ENCODE assay signal across 9 cellular contexts in genomic region chr10:32379950-32380547, GRCh38. TPM values are rescaled to one million over a fixed set of nuclear protein-coding genes. Genes with fewer than 3 reads are reported as not detected.
DNase-seq lines count a peak whose midpoint lies in the region; ATAC-seq and TF ChIP-seq lines count a peak whose summit lies in the region.
"Had no signal": no experiment of that assay in that cellular context is flagged by ENCODE, and none has a peak within 500 bp of the region (broad histone marks: within the 10 kb centered on the region; RNA-seq: fewer than 3 reads in every experiment).

No MANE protein-coding gene starts in this region.

- peak overlapping the region; percentile 66 for H3K4me2 ChIP-seq in DND-41 (ENCODE audit: insufficient read depth, low read length)
- H3K4me2 ChIP-seq in Karpas-422 (ENCODE audit: low read depth, low read length, poor library complexity, severe bottlenecking): peak overlapping the region; percentile 99

- TF ChIP-seq CTCF in DND-41 (IDR thresholded peaks at IDR 0.05; ENCODE audit: borderline replicate concordance, extremely low read depth, low read length, poor library complexity, severe bottlenecking): no peak
- no peak for TF ChIP-seq CTCF in endothelial cell (IDR thresholded peaks at IDR 0.05; ENCODE audit: unreplicated experiment)
- TF ChIP-seq CTCF in prostate gland (IDR thresholded peaks at IDR 0.05): no peak
- no peak for TF ChIP-seq CTCF in CD14-positive monocyte (IDR thresholded peaks at IDR 0.05)

- intact Hi-C loops in prostate gland (cut with DNase I) (loop anchor here (2.0 to 10.0 kb wide), 2 partner anchors 67 to 325 kb away; partner anchors contain the start of genes CCDC7 and KIF5B), CD14-positive monocyte (cut with micrococcal nuclease) (loop anchor here in 1 of 2 donors (10.0 kb wide), 1 partner anchor 325 kb away; the partner anchor contains the start of gene KIF5B)
- intact Hi-C loops in activated T-helper 2 cell treated with anti-CD3 and anti-CD28 coated beads, Interferon-gamma antibody, Interleukin-2, Interleukin-4, amounts not matched to agents 10 μg/mL and 5 μg/mL and 100 μg/mL, durations not matched to agents 14 hours and 24 hours and 36 hours (cut with micrococcal nuclease): loop anchor here (2.0 to 5.0 kb wide), 4 partner anchors 32 to 762 kb away; partner anchors contain the start of genes ITGB1 and KIF5B

- H3K9ac ChIP-seq in DND-41 (ENCODE audit: low read depth, low read length) (peak overlapping the region; percentile 79), Karpas-422 (ENCODE audit: low read length) (peak overlapping the region; percentile 52)

- in situ Hi-C loops in G401 (cut with HindIII; ENCODE audit: low sequenced_read_pairs): no loop called here

- ATAC-seq in DND-41 (ENCODE audit: insufficient read depth, low read depth) (no peak), HG02840 (IDR thresholded peaks at IDR 0.05; ENCODE audit: low FRiP score, unreplicated experiment) (no peak)

- peak overlapping the region; percentile 61 for H2AFZ ChIP-seq in DND-41 (ENCODE audit: low read depth, low read length)
- peak overlapping the region; percentile 57; the same call in 1 of the 2 replicates for H2AFZ ChIP-seq in Karpas-422 (ENCODE audit: low read length)

- H3K4me3 Mint-ChIP-seq in endothelial cell (ENCODE audit: unreplicated experiment): no peak overlapping the region
- H3K4me3 Mint-ChIP-seq in activated T-helper 2 cell treated with anti-CD3 and anti-CD28 coated beads, Interferon-gamma antibody, Interleukin-2, Interleukin-4, amounts not matched to agents 10 μg/mL and 5 μg/mL and 100 μg/mL, durations not matched to agents 14 hours and 24 hours and 36 hours (ENCODE audit: low read depth): no peak overlapping the region
- no peak overlapping the region for H3K4me3 Mint-ChIP-seq in CD14-positive monocyte
- H3K4me3 Mint-ChIP-seq: T-cell had no signal

- H3K27me3 ChIP-seq in DND-41 (ENCODE audit: insufficient read depth, low read length, poor library complexity) (no peaks in the 10 kb centered on the region), Karpas-422 (ENCODE audit: low read length) (no peaks in the 10 kb centered on the region), prostate gland (replicated peaks; ENCODE audit: insufficient read depth) (no peaks in the 10 kb centered on the region)

- H3K36me3 ChIP-seq in DND-41 (ENCODE audit: insufficient read depth, low read length) (no peaks in the 10 kb centered on the region), Karpas-422 (ENCODE audit: insufficient read depth, low read length) (0 out of 2 replicates have a peak, but pooled peaks cover 5% of the 10 kb centered on the region), prostate gland (no peaks in the 10 kb centered on the region)

- H3K4me1 ChIP-seq in DND-41 (ENCODE audit: insufficient read depth, low read length) (peaks cover 28% of the 10 kb centered on the region), Karpas-422 (ENCODE audit: low read length) (peaks cover 32% of the 10 kb centered on the region), prostate gland (replicated peaks) (no peaks in the 10 kb centered on the region)

- peak overlapping the region; percentile 94 for H3K27ac ChIP-seq in DND-41 (ENCODE audit: low read length)
- peak overlapping the region; percentile 96 for H3K27ac ChIP-seq in Karpas-422 (ENCODE audit: low read length)
- peak overlapping the region; percentile 82 to 84 for H3K27ac ChIP-seq in prostate gland

- no peaks in the 10 kb centered on the region for H3K9me3 Mint-ChIP-seq in endothelial cell (ENCODE audit: unreplicated experiment)
- H3K9me3 Mint-ChIP-seq in activated T-helper 2 cell treated with anti-CD3 and anti-CD28 coated beads, Interferon-gamma antibody, Interleukin-2, Interleukin-4, amounts not matched to agents 10 μg/mL and 5 μg/mL and 100 μg/mL, durations not matched to agents 14 hours and 24 hours and 36 hours: no peaks in the 10 kb centered on the region
- peaks cover 0 to 3% (median 0%) of the 10 kb centered on the region in 7 donors for H3K9me3 Mint-ChIP-seq in CD14-positive monocyte
- H3K9me3 Mint-ChIP-seq: T-cell had no signal

- 53% methylated on average over 7 of the region's 7 CpGs for WGBS in prostate gland

- H3K27me3 Mint-ChIP-seq in endothelial cell (ENCODE audit: unreplicated experiment) (no peaks in the 10 kb centered on the region), CD14-positive monocyte (ENCODE audit: low read depth in 3 of 3) (peaks cover 0 to 1% (median 1%) of the 10 kb centered on the region in 3 donors)
- H3K27me3 Mint-ChIP-seq in activated T-helper 2 cell treated with anti-CD3 and anti-CD28 coated beads, Interferon-gamma antibody, Interleukin-2, Interleukin-4, amounts not matched to agents 10 μg/mL and 5 μg/mL and 100 μg/mL, durations not matched to agents 14 hours and 24 hours and 36 hours (ENCODE audit: low read depth): no peaks in the 10 kb centered on the region
- H3K27me3 Mint-ChIP-seq: T-cell had no signal

- H4K20me1 ChIP-seq in DND-41 (ENCODE audit: insufficient read depth, low read length) (no peaks in the 10 kb centered on the region), Karpas-422 (ENCODE audit: insufficient read depth, low read depth, low read length) (no peaks in the 10 kb centered on the region)

- H3K9me2 ChIP-seq in Karpas-422 (replicated peaks; ENCODE audit: insufficient read depth, low read length): no peaks in the 10 kb centered on the region

- no peak for DNase-seq in DND-41
- DNase-seq in Karpas-422: no peak
- DNase-seq in endothelial cell (ENCODE audit: low spot score): no peak
- no peak for DNase-seq in prostate gland (ENCODE audit: low spot score)
- no peak for DNase-seq in G401 (ENCODE audit: low spot score)
- no peak for DNase-seq in activated T-helper 2 cell treated with anti-CD3 and anti-CD28 coated beads, Interferon-gamma antibody, Interleukin-2, Interleukin-4, amounts not matched to agents 10 μg/mL and 5 μg/mL and 100 μg/mL, durations not matched to agents 14 hours and 24 hours and 36 hours (ENCODE audit: low spot score)
- DNase-seq in CD14-positive monocyte (ENCODE audit: low spot score): no peak

- H3K27ac Mint-ChIP-seq in endothelial cell (ENCODE audit: unreplicated experiment) (peak overlapping the region; percentile 0), CD14-positive monocyte (no peak overlapping the region)
- H3K27ac Mint-ChIP-seq in activated T-helper 2 cell treated with anti-CD3 and anti-CD28 coated beads, Interferon-gamma antibody, Interleukin-2, Interleukin-4, amounts not matched to agents 10 μg/mL and 5 μg/mL and 100 μg/mL, durations not matched to agents 14 hours and 24 hours and 36 hours: no peak overlapping the region
- H3K27ac Mint-ChIP-seq: T-cell had no signal

- no peaks in the 10 kb centered on the region for H3K9me3 ChIP-seq in DND-41 (ENCODE audit: insufficient read depth, low read length, severe bottlenecking)
- no peaks in the 10 kb centered on the region for H3K9me3 ChIP-seq in Karpas-422 (ENCODE audit: low read length)
- no peaks in the 10 kb centered on the region for H3K9me3 ChIP-seq in prostate gland

- H3K36me3 Mint-ChIP-seq in endothelial cell (ENCODE audit: low read depth, unreplicated experiment) (no peaks in the 10 kb centered on the region), CD14-positive monocyte (no peaks in the 10 kb centered on the region)
- no peaks in the 10 kb centered on the region for H3K36me3 Mint-ChIP-seq in activated T-helper 2 cell treated with anti-CD3 and anti-CD28 coated beads, Interferon-gamma antibody, Interleukin-2, Interleukin-4, amounts not matched to agents 10 μg/mL and 5 μg/mL and 100 μg/mL, durations not matched to agents 14 hours and 24 hours and 36 hours (ENCODE audit: low read depth)
- H3K36me3 Mint-ChIP-seq: T-cell had no signal

- no peak for TF ChIP-seq POLR2A in prostate gland (IDR thresholded peaks at IDR 0.05)

- H3K4me3 ChIP-seq in DND-41 (ENCODE audit: low read depth in 1 of 2, low read length in 2 of 2) (peak overlapping the region in 1 of 2 experiments; percentile 73; a peak in 1 of 4 replicates), Karpas-422 (ENCODE audit: low read length) (peak overlapping the region; percentile 81), prostate gland (no peak overlapping the region)

- peaks cover 2% of the 10 kb centered on the region for H3K4me1 Mint-ChIP-seq in endothelial cell (ENCODE audit: unreplicated experiment)
- H3K4me1 Mint-ChIP-seq in activated T-helper 2 cell treated with anti-CD3 and anti-CD28 coated beads, Interferon-gamma antibody, Interleukin-2, Interleukin-4, amounts not matched to agents 10 μg/mL and 5 μg/mL and 100 μg/mL, durations not matched to agents 14 hours and 24 hours and 36 hours (ENCODE audit: low read depth): peaks cover 14% of the 10 kb centered on the region
- peaks cover 6% of the 10 kb centered on the region for H3K4me1 Mint-ChIP-seq in CD14-positive monocyte

- peaks cover 39% of the 10 kb centered on the region for H3K79me2 ChIP-seq in DND-41 (ENCODE audit: insufficient read depth, low read length)
- H3K79me2 ChIP-seq in Karpas-422 (ENCODE audit: low read length): peaks cover 34% of the 10 kb centered on the region

RNA-seq across cellular contexts. Expression of gene EPC1, which starts 33.1 kb away (rescaled TPM):
- 35.6 and 56.9 TPM in 2 replicates for total RNA-seq in Karpas-422 (2014; rRNA removed; shearing (Covaris generic); ENCODE audit: low replicate concordance)
- 31.0 TPM for total RNA-seq in endothelial cell (ENCODE audit: unreplicated experiment)
- 10 to 100 TPM; 37.1 to 58.3 TPM for total RNA-seq in prostate gland
- 9.6 and 11.3 TPM in 2 replicates for total RNA-seq in G401 (2014; rRNA removed; shearing (Covaris generic))
- 35.3 and 35.4 TPM in 2 replicates for total RNA-seq in activated T-helper 2 cell treated with anti-CD3 and anti-CD28 coated beads, Interferon-gamma antibody, Interleukin-2, Interleukin-4, amounts not matched to agents 10 μg/mL and 5 μg/mL and 100 μg/mL, durations not matched to agents 14 hours and 24 hours and 36 hours
- polyA plus RNA-seq in CD14-positive monocyte: 10 to 100 TPM; 28.3 to 31.0 TPM
